3 cellular contexts compared by ENCODE assay signal in genomic region chr19:15015946-15016542, GRCh38.
TF ChIP-seq lines count a peak whose summit lies in the region.

No MANE protein-coding gene starts in this region.

TF ChIP-seq in SK-N-SH, 30 proteins besides CTCF, POLR2A, EP300 and RAD21:
- TF ChIP-seq, protein P1, sequence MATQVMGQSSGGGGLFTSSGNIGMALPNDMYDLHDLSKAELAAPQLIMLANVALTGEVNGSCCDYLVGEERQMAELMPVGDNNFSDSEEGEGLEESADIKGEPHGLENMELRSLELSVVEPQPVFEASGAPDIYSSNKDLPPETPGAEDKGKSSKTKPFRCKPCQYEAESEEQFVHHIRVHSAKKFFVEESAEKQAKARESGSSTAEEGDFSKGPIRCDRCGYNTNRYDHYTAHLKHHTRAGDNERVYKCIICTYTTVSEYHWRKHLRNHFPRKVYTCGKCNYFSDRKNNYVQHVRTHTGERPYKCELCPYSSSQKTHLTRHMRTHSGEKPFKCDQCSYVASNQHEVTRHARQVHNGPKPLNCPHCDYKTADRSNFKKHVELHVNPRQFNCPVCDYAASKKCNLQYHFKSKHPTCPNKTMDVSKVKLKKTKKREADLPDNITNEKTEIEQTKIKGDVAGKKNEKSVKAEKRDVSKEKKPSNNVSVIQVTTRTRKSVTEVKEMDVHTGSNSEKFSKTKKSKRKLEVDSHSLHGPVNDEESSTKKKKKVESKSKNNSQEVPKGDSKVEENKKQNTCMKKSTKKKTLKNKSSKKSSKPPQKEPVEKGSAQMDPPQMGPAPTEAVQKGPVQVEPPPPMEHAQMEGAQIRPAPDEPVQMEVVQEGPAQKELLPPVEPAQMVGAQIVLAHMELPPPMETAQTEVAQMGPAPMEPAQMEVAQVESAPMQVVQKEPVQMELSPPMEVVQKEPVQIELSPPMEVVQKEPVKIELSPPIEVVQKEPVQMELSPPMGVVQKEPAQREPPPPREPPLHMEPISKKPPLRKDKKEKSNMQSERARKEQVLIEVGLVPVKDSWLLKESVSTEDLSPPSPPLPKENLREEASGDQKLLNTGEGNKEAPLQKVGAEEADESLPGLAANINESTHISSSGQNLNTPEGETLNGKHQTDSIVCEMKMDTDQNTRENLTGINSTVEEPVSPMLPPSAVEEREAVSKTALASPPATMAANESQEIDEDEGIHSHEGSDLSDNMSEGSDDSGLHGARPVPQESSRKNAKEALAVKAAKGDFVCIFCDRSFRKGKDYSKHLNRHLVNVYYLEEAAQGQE (IDR thresholded peaks at IDR 0.05; ENCODE audit: low read depth, low read length) = peak; percentile 93
- no peak for TF ChIP-seq MXI1 (IDR thresholded peaks at IDR 0.05; ENCODE audit: low read depth, low read length)
- TF ChIP-seq, protein P2, sequence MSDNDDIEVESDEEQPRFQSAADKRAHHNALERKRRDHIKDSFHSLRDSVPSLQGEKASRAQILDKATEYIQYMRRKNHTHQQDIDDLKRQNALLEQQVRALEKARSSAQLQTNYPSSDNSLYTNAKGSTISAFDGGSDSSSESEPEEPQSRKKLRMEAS (IDR thresholded peaks at IDR 0.05; ENCODE audit: low read depth) = no peak
- TF ChIP-seq, protein P3, sequence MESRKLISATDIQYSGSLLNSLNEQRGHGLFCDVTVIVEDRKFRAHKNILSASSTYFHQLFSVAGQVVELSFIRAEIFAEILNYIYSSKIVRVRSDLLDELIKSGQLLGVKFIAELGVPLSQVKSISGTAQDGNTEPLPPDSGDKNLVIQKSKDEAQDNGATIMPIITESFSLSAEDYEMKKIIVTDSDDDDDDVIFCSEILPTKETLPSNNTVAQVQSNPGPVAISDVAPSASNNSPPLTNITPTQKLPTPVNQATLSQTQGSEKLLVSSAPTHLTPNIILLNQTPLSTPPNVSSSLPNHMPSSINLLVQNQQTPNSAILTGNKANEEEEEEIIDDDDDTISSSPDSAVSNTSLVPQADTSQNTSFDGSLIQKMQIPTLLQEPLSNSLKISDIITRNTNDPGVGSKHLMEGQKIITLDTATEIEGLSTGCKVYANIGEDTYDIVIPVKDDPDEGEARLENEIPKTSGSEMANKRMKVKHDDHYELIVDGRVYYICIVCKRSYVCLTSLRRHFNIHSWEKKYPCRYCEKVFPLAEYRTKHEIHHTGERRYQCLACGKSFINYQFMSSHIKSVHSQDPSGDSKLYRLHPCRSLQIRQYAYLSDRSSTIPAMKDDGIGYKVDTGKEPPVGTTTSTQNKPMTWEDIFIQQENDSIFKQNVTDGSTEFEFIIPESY (IDR thresholded peaks at IDR 0.05; ENCODE audit: borderline replicate concordance, low read depth) = no peak

TF ChIP-seq in SK-N-SH treated with all-trans-retinoic acid at 6 μM for 48 hours, 23 proteins besides CTCF, POLR2A, EP300 and RAD21 (continued from another document):
- TF ChIP-seq, protein P4, sequence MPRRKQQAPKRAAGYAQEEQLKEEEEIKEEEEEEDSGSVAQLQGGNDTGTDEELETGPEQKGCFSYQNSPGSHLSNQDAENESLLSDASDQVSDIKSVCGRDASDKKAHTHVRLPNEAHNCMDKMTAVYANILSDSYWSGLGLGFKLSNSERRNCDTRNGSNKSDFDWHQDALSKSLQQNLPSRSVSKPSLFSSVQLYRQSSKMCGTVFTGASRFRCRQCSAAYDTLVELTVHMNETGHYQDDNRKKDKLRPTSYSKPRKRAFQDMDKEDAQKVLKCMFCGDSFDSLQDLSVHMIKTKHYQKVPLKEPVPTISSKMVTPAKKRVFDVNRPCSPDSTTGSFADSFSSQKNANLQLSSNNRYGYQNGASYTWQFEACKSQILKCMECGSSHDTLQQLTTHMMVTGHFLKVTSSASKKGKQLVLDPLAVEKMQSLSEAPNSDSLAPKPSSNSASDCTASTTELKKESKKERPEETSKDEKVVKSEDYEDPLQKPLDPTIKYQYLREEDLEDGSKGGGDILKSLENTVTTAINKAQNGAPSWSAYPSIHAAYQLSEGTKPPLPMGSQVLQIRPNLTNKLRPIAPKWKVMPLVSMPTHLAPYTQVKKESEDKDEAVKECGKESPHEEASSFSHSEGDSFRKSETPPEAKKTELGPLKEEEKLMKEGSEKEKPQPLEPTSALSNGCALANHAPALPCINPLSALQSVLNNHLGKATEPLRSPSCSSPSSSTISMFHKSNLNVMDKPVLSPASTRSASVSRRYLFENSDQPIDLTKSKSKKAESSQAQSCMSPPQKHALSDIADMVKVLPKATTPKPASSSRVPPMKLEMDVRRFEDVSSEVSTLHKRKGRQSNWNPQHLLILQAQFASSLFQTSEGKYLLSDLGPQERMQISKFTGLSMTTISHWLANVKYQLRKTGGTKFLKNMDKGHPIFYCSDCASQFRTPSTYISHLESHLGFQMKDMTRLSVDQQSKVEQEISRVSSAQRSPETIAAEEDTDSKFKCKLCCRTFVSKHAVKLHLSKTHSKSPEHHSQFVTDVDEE (CRISPR knock-in tag; IDR thresholded peaks at IDR 0.05) = no peak
- TF ChIP-seq ISL1 (CRISPR knock-in tag; IDR thresholded peaks at IDR 0.05) (no peak), CSRNP3 (CRISPR knock-in tag; IDR thresholded peaks at IDR 0.05) (no peak), ZNF8 (CRISPR knock-in tag; IDR thresholded peaks at IDR 0.05) (no peak), ZFP3 (CRISPR knock-in tag; IDR thresholded peaks at IDR 0.05) (no peak), ESRRG (CRISPR knock-in tag; IDR thresholded peaks at IDR 0.05) (no peak), BACH2 (CRISPR knock-in tag; IDR thresholded peaks at IDR 0.05; ENCODE audit: borderline replicate concordance) (no peak), ZNF70 (CRISPR knock-in tag; IDR thresholded peaks at IDR 0.05) (no peak), SNAI2 (CRISPR knock-in tag; IDR thresholded peaks at IDR 0.05) (no peak), OSR1 (CRISPR knock-in tag; IDR thresholded peaks at IDR 0.05) (no peak), ZFP30 (CRISPR knock-in tag; IDR thresholded peaks at IDR 0.05) (no peak), RARB (CRISPR knock-in tag; IDR thresholded peaks at IDR 0.05) (no peak), TOX (CRISPR knock-in tag; IDR thresholded peaks at IDR 0.05; ENCODE audit: borderline replicate concordance) (no peak)
- TF ChIP-seq, protein P5, sequence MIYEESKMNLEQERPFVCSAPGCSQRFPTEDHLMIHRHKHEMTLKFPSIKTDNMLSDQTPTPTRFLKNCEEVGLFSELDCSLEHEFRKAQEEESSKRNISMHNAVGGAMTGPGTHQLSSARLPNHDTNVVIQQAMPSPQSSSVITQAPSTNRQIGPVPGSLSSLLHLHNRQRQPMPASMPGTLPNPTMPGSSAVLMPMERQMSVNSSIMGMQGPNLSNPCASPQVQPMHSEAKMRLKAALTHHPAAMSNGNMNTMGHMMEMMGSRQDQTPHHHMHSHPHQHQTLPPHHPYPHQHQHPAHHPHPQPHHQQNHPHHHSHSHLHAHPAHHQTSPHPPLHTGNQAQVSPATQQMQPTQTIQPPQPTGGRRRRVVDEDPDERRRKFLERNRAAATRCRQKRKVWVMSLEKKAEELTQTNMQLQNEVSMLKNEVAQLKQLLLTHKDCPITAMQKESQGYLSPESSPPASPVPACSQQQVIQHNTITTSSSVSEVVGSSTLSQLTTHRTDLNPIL (CRISPR knock-in tag; IDR thresholded peaks at IDR 0.05; ENCODE audit: low read depth) = no peak
- TF ChIP-seq, protein P6, sequence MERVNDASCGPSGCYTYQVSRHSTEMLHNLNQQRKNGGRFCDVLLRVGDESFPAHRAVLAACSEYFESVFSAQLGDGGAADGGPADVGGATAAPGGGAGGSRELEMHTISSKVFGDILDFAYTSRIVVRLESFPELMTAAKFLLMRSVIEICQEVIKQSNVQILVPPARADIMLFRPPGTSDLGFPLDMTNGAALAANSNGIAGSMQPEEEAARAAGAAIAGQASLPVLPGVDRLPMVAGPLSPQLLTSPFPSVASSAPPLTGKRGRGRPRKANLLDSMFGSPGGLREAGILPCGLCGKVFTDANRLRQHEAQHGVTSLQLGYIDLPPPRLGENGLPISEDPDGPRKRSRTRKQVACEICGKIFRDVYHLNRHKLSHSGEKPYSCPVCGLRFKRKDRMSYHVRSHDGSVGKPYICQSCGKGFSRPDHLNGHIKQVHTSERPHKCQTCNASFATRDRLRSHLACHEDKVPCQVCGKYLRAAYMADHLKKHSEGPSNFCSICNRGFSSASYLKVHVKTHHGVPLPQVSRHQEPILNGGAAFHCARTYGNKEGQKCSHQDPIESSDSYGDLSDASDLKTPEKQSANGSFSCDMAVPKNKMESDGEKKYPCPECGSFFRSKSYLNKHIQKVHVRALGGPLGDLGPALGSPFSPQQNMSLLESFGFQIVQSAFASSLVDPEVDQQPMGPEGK (CRISPR knock-in tag; IDR thresholded peaks at IDR 0.05; ENCODE audit: borderline replicate concordance) = no peak

TF ChIP-seq in GM12878, 131 proteins besides CTCF, POLR2A, EP300 and RAD21 (continued from another document):
- TF ChIP-seq, protein P1 (IDR thresholded peaks at IDR 0.05; ENCODE audit: low read depth, low read length) = peak; percentile 87
- TF ChIP-seq HDGF (IDR thresholded peaks at IDR 0.05) = no peak
TF ChIP-seq in GM12878: peak in this region for 2.
